In genomic region chr5:14706615-14707021, GRCh38 we compare ENCODE assay signal across 1 cellular context.
TF ChIP-seq lines count a peak whose summit lies in the region.

No MANE protein-coding gene starts in this region.

TF ChIP-seq in K562, 482 proteins besides CTCF, POLR2A, EP300 and RAD21 (continued from another document):
- TF ChIP-seq CXXC5 (CRISPR knock-in tag; IDR thresholded peaks at IDR 0.05) (0 out of 2 replicates have a peak, but pooled peaks have one; percentile 17), MAFG (tag; conservative IDR thresholded peaks at IDR 0.05) (0 out of 2 replicates have a peak, but pooled peaks have one; percentile 7), RBM15 (IDR thresholded peaks at IDR 0.05; ENCODE audit: insufficient read depth, low read length) (no peak), PRDM10 (IDR thresholded peaks at IDR 0.05; ENCODE audit: partially characterized antibody) (no peak), ZNF644 (tag; IDR thresholded peaks at IDR 0.05; ENCODE audit: low read depth) (0 out of 2 replicates have a peak, but pooled peaks have one; percentile 28), ZNF766 (CRISPR knock-in tag; conservative IDR thresholded peaks at IDR 0.05) (0 out of 2 replicates have a peak, but pooled peaks have one; percentile 45), L3MBTL2 (IDR thresholded peaks at IDR 0.05) (peak; percentile 20; the same call in 1 of the 2 replicates), HLTF (IDR thresholded peaks at IDR 0.05) (no peak), IFI16 (CRISPR knock-in tag; IDR thresholded peaks at IDR 0.05) (no peak), TAF15 (IDR thresholded peaks at IDR 0.05; ENCODE audit: low read depth, low read length) (no peak), ATF3 (IDR thresholded peaks at IDR 0.05) (peak; percentile 68), ATF3 (CRISPR knock-in tag; conservative IDR thresholded peaks at IDR 0.05) (no peak), MCM2 (IDR thresholded peaks at IDR 0.05; ENCODE audit: low read depth) (no peak), GATAD2B (IDR thresholded peaks at IDR 0.05; ENCODE audit: borderline replicate concordance) (no peak), SRF (CRISPR knock-in tag; IDR thresholded peaks at IDR 0.05) (peak in 1 of 2 experiments; percentile 74; a peak in 2 of 4 replicates), MNT (conservative IDR thresholded peaks at IDR 0.05) (0 out of 4 replicates have a peak, but pooled peaks of 1 of the 2 experiments have one; percentile 36), FOSL1 (tag; conservative IDR thresholded peaks at IDR 0.05) (peak; percentile 91), ZNF311 (CRISPR knock-in tag; IDR thresholded peaks at IDR 0.05) (no peak), TFE3 (CRISPR knock-in tag; IDR thresholded peaks at IDR 0.05) (peak; percentile 96), EGR1 (conservative IDR thresholded peaks at IDR 0.05) (no peak), ZNF639 (CRISPR knock-in tag; conservative IDR thresholded peaks at IDR 0.05 in 1 of 2, IDR thresholded peaks at IDR 0.05 in 1 of 2) (peak in 1 of 2 experiments; percentile 47; a peak in 2 of 4 replicates), MEIS2 (IDR thresholded peaks at IDR 0.05; ENCODE audit: partially characterized antibody) (peak; percentile 38), C11orf30 (IDR thresholded peaks at IDR 0.05; ENCODE audit: low read depth) (no peak), SMARCA4 (IDR thresholded peaks at IDR 0.05) (0 out of 2 replicates have a peak, but pooled peaks have one; percentile 38), JUND (IDR thresholded peaks at IDR 0.05; ENCODE audit: borderline replicate concordance, low read depth, low read length) (peak; percentile 69; the same call in 1 of the 2 replicates), JUND (tag; IDR thresholded peaks at IDR 0.05; ENCODE audit: borderline replicate concordance, low read depth, low read length) (peak; percentile 70; the same call in 2 of the 3 replicates), TEAD1 (CRISPR knock-in tag; IDR thresholded peaks at IDR 0.05) (peak in 1 of 2 experiments; percentile 8; a peak in 1 of 4 replicates), GMEB1 (CRISPR knock-in tag; IDR thresholded peaks at IDR 0.05) (peak; percentile 16; the same call in 1 of the 2 replicates), TOE1 (IDR thresholded peaks at IDR 0.05; ENCODE audit: borderline replicate concordance) (peak; percentile 79; the same call in 1 of the 2 replicates), TOE1 (CRISPR knock-in tag; IDR thresholded peaks at IDR 0.05; ENCODE audit: borderline replicate concordance, low read depth) (no peak), TRIM28 (IDR thresholded peaks at IDR 0.05) (no peak)
